Comparison of ENCODE assay signal across 10 cellular contexts in genomic region chr14:53894456-53894855, GRCh38.
DNase-seq lines count a peak whose midpoint lies in the region; ATAC-seq and TF ChIP-seq lines count a peak whose summit lies in the region.
"Had no signal": no experiment of that assay in that cellular context is flagged by ENCODE, and none has a peak within 500 bp of the region (broad histone marks: within the 10 kb centered on the region; RNA-seq: fewer than 3 reads in every experiment).

No MANE protein-coding gene starts in this region.

- H3K27ac ChIP-seq in OCI-LY3 (ENCODE audit: low read length), result peak overlapping the region; percentile 97
- peak overlapping the region; percentile 81 for H3K27ac ChIP-seq in mesenchymal stem cell (ENCODE audit: low read length, poor library complexity, severe bottlenecking)
- H3K27ac ChIP-seq: heart left ventricle had no signal

- H3K23ac ChIP-seq in mesenchymal stem cell (ENCODE audit: low read length in 2 of 2), result no peak overlapping the region

- WGBS in mesenchymal stem cell, result 14% methylated on average over 1 of the region's 2 CpGs

- H3K4me3 ChIP-seq in HFF-Myc (replicated peaks; ENCODE audit: low read depth, low read length), result no peak overlapping the region
- H3K4me3 ChIP-seq in OCI-LY3 (ENCODE audit: low read length), result peak overlapping the region; percentile 59
- no peak overlapping the region for H3K4me3 ChIP-seq in mesenchymal stem cell (ENCODE audit: insufficient read depth in 1 of 2, low read depth in 1 of 2, low read length in 2 of 2)
- H3K4me3 ChIP-seq: heart left ventricle had no signal

- H3K9me3 ChIP-seq in OCI-LY3 (ENCODE audit: insufficient read depth, low read length) (no peaks in the 10 kb centered on the region), mesenchymal stem cell (ENCODE audit: control insufficient read depth, low read length) (no peaks in the 10 kb centered on the region)

- no peaks in the 10 kb centered on the region for H3K9me3 Mint-ChIP-seq in activated T-cell treated with anti-CD3 and anti-CD28 coated beads, Interleukin-2, amount 50 U/mL, for 24 hours

- no peaks in the 10 kb centered on the region for H3K36me3 Mint-ChIP-seq in activated T-cell treated with anti-CD3 and anti-CD28 coated beads, Interleukin-2, amount 50 U/mL, for 24 hours (ENCODE audit: low read depth)

- H3K36me3 ChIP-seq in OCI-LY3 (replicated peaks; ENCODE audit: low read depth, low read length), result no peaks in the 10 kb centered on the region
- no peaks in the 10 kb centered on the region for H3K36me3 ChIP-seq in mesenchymal stem cell (ENCODE audit: control insufficient read depth in 1 of 2, insufficient read depth in 2 of 2, low read depth in 1 of 2, low read length in 2 of 2)
- H3K36me3 ChIP-seq: heart left ventricle had no signal

- no peak for TF ChIP-seq CTCF in HFF-Myc (IDR thresholded peaks at IDR 0.05; ENCODE audit: low read depth, low read length, missing control alignments)
- no peak for TF ChIP-seq CTCF in OCI-LY3 (IDR thresholded peaks at IDR 0.05; ENCODE audit: low read depth, low read length)

- DNase-seq in HFF-Myc (ENCODE audit: extremely low read depth, low read depth), result peak; percentile 63
- peak; percentile 76 for DNase-seq in mesenchymal stem cell
- no peak for DNase-seq in T1000 (lab: John Stamatoyannopoulos, UW)
- no peak for DNase-seq in activated T-cell treated with anti-CD3 and anti-CD28 coated beads, Interleukin-2, amount 50 U/mL, for 24 hours
- DNase-seq: heart left ventricle, NCI-H526 had no signal

- H3K4me2 ChIP-seq in OCI-LY3 (ENCODE audit: low read length) (peak overlapping the region; percentile 86), mesenchymal stem cell (ENCODE audit: low read length, poor library complexity, severe bottlenecking) (no peak overlapping the region)

- TF ChIP-seq POLR2A in GM18505 (IDR thresholded peaks at IDR 0.05; ENCODE audit: borderline replicate concordance, extremely low read depth, insufficient read depth, insufficient read length), result no peak

- H2BK12ac ChIP-seq in mesenchymal stem cell (ENCODE audit: low read length in 2 of 2), result no peak overlapping the region

- no peak overlapping the region for H3K4ac ChIP-seq in mesenchymal stem cell (ENCODE audit: low read depth in 1 of 2, low read length in 2 of 2)

- no peaks in the 10 kb centered on the region for H4K20me1 ChIP-seq in OCI-LY3 (ENCODE audit: insufficient read depth, low read length)

- H2AFZ ChIP-seq in OCI-LY3 (ENCODE audit: low read depth, low read length) (no peak overlapping the region), mesenchymal stem cell (ENCODE audit: low read depth, low read length) (no peak overlapping the region)

- H3K79me2 ChIP-seq in OCI-LY3 (ENCODE audit: low read length), result no peaks in the 10 kb centered on the region

- H4K91ac ChIP-seq in mesenchymal stem cell (ENCODE audit: low read length), result no peak overlapping the region

- peaks cover 63% of the 10 kb centered on the region for H3K4me1 ChIP-seq in OCI-LY3 (ENCODE audit: low read length)
- H3K4me1 ChIP-seq in mesenchymal stem cell (ENCODE audit: control insufficient read depth, insufficient read depth, low read depth, low read length), result peaks cover 6% of the 10 kb centered on the region

- H3K27ac Mint-ChIP-seq in activated T-cell treated with anti-CD3 and anti-CD28 coated beads, Interleukin-2, amount 50 U/mL, for 24 hours, result no peak overlapping the region

- no peak overlapping the region for H2BK5ac ChIP-seq in mesenchymal stem cell (ENCODE audit: low read depth, low read length, poor library complexity, severe bottlenecking)

- H2BK120ac ChIP-seq in mesenchymal stem cell (ENCODE audit: low read depth, low read length), result no peak overlapping the region

- no peak overlapping the region for H3K14ac ChIP-seq in mesenchymal stem cell (ENCODE audit: low read length in 2 of 2)

- H2BK15ac ChIP-seq in mesenchymal stem cell (ENCODE audit: low read depth, poor library complexity, severe bottlenecking), result no peak overlapping the region

- ATAC-seq in GM18505 (IDR thresholded peaks at IDR 0.05; ENCODE audit: unreplicated experiment), result peak; percentile 69
- ATAC-seq in GM19467 (IDR thresholded peaks at IDR 0.05; ENCODE audit: unreplicated experiment), result no peak
- no peak for ATAC-seq in GM19397 (IDR thresholded peaks at IDR 0.05; ENCODE audit: unreplicated experiment)
- ATAC-seq: heart left ventricle had no signal

- H3K4me1 Mint-ChIP-seq in activated T-cell treated with anti-CD3 and anti-CD28 coated beads, Interleukin-2, amount 50 U/mL, for 24 hours (ENCODE audit: low read depth), result peaks cover 2% of the 10 kb centered on the region

- H4K8ac ChIP-seq in mesenchymal stem cell (ENCODE audit: low read length), result no peak overlapping the region

- peak overlapping the region; percentile 77 for H3K9ac ChIP-seq in OCI-LY3 (ENCODE audit: low read length)
- no peak overlapping the region for H3K9ac ChIP-seq in mesenchymal stem cell (ENCODE audit: low read length)

- H3K18ac ChIP-seq in mesenchymal stem cell (ENCODE audit: low read depth in 1 of 2, low read length in 2 of 2), result peak overlapping the region in 1 of 2 experiments; percentile 11

- H3K27me3 Mint-ChIP-seq in activated T-cell treated with anti-CD3 and anti-CD28 coated beads, Interleukin-2, amount 50 U/mL, for 24 hours, result no peaks in the 10 kb centered on the region

- no peak overlapping the region for H2AK5ac ChIP-seq in mesenchymal stem cell (ENCODE audit: low read length, severe bottlenecking)

- H3K4me3 Mint-ChIP-seq in activated T-cell treated with anti-CD3 and anti-CD28 coated beads, Interleukin-2, amount 50 U/mL, for 24 hours, result no peak overlapping the region

- no peaks in the 10 kb centered on the region for H3K79me1 ChIP-seq in mesenchymal stem cell (replicated peaks; ENCODE audit: low read length, poor library complexity, severe bottlenecking)

- no peaks in the 10 kb centered on the region for H3K27me3 ChIP-seq in OCI-LY3 (ENCODE audit: low read depth, low read length)
- H3K27me3 ChIP-seq in mesenchymal stem cell (ENCODE audit: control insufficient read depth in 1 of 2, insufficient read depth in 1 of 2, low read length in 2 of 2), result peaks cover 0 to 6% of the 10 kb centered on the region in 2 experiments
- H3K27me3 ChIP-seq: heart left ventricle had no signal

Comparison
In these comparisons a context has a peak if more than half of its experiments do, and no peak if none do; other contexts are left out.
1. DNase-seq: peak in HFF-Myc (single experiment) and mesenchymal stem cell (single experiment); none in T1000 (single experiment) and activated T-cell treated with anti-CD3 and anti-CD28 coated beads, Interleukin-2, amount 50 U/mL, for 24 hours (single experiment).